ENCODE assay signal across 9 cellular contexts in the genomic region with DNA sequence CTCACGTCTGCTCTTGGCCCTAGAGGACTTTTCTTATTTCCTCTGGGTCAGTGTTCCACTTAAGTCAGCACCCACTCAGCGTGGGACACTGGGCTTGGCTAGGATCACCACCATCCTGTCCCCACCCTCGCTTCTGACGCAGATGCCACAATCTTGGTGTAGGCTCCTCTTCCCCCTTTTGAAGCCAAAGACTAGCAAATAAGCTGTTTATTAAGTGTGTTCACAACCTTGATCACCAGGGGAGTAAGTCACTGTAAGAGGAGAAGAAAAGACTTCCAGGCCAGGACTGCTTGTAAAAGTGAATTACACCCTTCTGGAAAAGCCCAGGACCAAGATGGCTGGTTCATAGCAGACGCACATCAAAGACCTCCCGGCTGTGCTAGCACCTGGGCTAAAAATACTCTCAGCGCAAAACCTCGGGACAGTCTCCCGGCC.
DNase-seq lines count a peak whose midpoint lies in the region; ATAC-seq and TF ChIP-seq lines count a peak whose summit lies in the region.
"Had no signal": no experiment of that assay in that cellular context is flagged by ENCODE, and none has a peak within 500 bp of the region (broad histone marks: within the 10 kb centered on the region; RNA-seq: fewer than 3 reads in every experiment).

No MANE protein-coding gene starts in this region.

- H3K9me3 Mint-ChIP-seq in activated CD8-positive, alpha-beta memory T cell treated with anti-CD3 and anti-CD28 coated beads, Interleukin-2, amount 10 ng/mL, durations not matched to agents 7 days and 5 days (ENCODE audit: low read depth) = no peaks in the 10 kb centered on the region
- no peaks in the 10 kb centered on the region for H3K9me3 Mint-ChIP-seq in chondrocyte (ENCODE audit: low read depth)

- intact Hi-C loops in mucosa of descending colon (cut with DNase I, micrococcal nuclease) = loop anchor here in 1 of 2 donors (10.0 kb wide), 1 partner anchor 65 kb away; no protein-coding TSS in a partner anchor

- H3K36me3 Mint-ChIP-seq in activated CD8-positive, alpha-beta memory T cell treated with anti-CD3 and anti-CD28 coated beads, Interleukin-2, amount 10 ng/mL, durations not matched to agents 7 days and 5 days = peaks cover 29% of the 10 kb centered on the region
- H3K36me3 Mint-ChIP-seq in chondrocyte (ENCODE audit: low read depth) = no peaks in the 10 kb centered on the region

- peak overlapping the region; percentile 51 for H3K4me3 Mint-ChIP-seq in activated CD8-positive, alpha-beta memory T cell treated with anti-CD3 and anti-CD28 coated beads, Interleukin-2, amount 10 ng/mL, durations not matched to agents 7 days and 5 days
- H3K4me3 Mint-ChIP-seq in chondrocyte (ENCODE audit: unreplicated experiment) = no peak overlapping the region

- H3K4me1 ChIP-seq in mucosa of descending colon (ENCODE audit: low read depth) = peaks cover 27% of the 10 kb centered on the region
- peaks cover 63 to 92% of the 10 kb centered on the region in 2 donors for H3K4me1 ChIP-seq in thoracic aorta (ENCODE audit: control insufficient read depth in 1 of 2, low read depth in 2 of 2)
- peaks cover 22% of the 10 kb centered on the region for H3K4me1 ChIP-seq in osteoblast (ENCODE audit: insufficient read depth, low read length)

- no peaks in the 10 kb centered on the region for H3K9me3 ChIP-seq in mucosa of descending colon
- H3K9me3 ChIP-seq in thoracic aorta = no peaks in the 10 kb centered on the region
- no peaks in the 10 kb centered on the region for H3K9me3 ChIP-seq in osteoblast (ENCODE audit: low read depth, low read length)

- peak; percentile 58 for DNase-seq in activated CD8-positive, alpha-beta memory T cell treated with anti-CD3 and anti-CD28 coated beads, Interleukin-2, amount 10 ng/mL, durations not matched to agents 7 days and 5 days
- no peak for DNase-seq in activated CD8-positive, alpha-beta memory T cell treated with anti-CD3 and anti-CD28 coated beads for 24 hours
- DNase-seq in chondrocyte (ENCODE audit: low spot score) (no peak), mucosa of descending colon (no peak), thoracic aorta (ENCODE audit: low spot score) (peak; percentile 18), osteoblast (ENCODE audit: insufficient read length, low spot score, missing footprints) (no peak), HEK293T (ENCODE audit: extremely low spot score) (no peak)
- DNase-seq in stimulated activated CD4-positive, alpha-beta T cell treated with anti-CD3 and anti-CD28 coated beads, Interleukin-2, amount 100 ng/mL, for 24 hours = no peak
- DNase-seq: NCI-H1417 treated with DMSO at 0.1 percent for 48 hours had no signal

- ATAC-seq in activated CD8-positive, alpha-beta memory T cell treated with anti-CD3 and anti-CD28 coated beads, Interleukin-2, amount 10 ng/mL, durations not matched to agents 7 days and 5 days = no peak
- peak; percentile 42 for ATAC-seq in mucosa of descending colon
- no peak for ATAC-seq in thoracic aorta (ENCODE audit: insufficient number of reproducible peaks, low FRiP score, low read depth)

- H3K4me1 Mint-ChIP-seq in activated CD8-positive, alpha-beta memory T cell treated with anti-CD3 and anti-CD28 coated beads, Interleukin-2, amount 10 ng/mL, durations not matched to agents 7 days and 5 days = peaks cover 96% of the 10 kb centered on the region
- peaks cover 80% of the 10 kb centered on the region for H3K4me1 Mint-ChIP-seq in chondrocyte (ENCODE audit: low read depth)

- peak overlapping the region; percentile 96 for H3K27ac ChIP-seq in thoracic aorta
- no peak overlapping the region for H3K27ac ChIP-seq in osteoblast (ENCODE audit: low read depth, low read length)

- CTCF ChIA-PET in activated CD8-positive, alpha-beta memory T cell treated with anti-CD3 and anti-CD28 coated beads, Interleukin-2, amount 10 ng/mL, durations not matched to agents 7 days and 5 days (lab: Charles Lee) = interaction anchor here (0.9 to 6.6 kb wide), 3 partner anchors 9 to 66 kb away, joined by 3 to 58 read pairs (median 25); no protein-coding TSS in a partner anchor
- CTCF ChIA-PET in HEK293T (lab: Yijun Ruan, JAX) = no interaction called here

- TF ChIP-seq CTCF in chondrocyte (IDR thresholded peaks at IDR 0.05) (no peak), mucosa of descending colon (IDR thresholded peaks at IDR 0.05) (no peak), thoracic aorta (IDR thresholded peaks at IDR 0.05) (no peak), osteoblast (IDR thresholded peaks at IDR 0.05; ENCODE audit: extremely low read depth, low read depth, low read length) (no peak)

- peaks cover 83% of the 10 kb centered on the region for H3K79me2 ChIP-seq in osteoblast (ENCODE audit: insufficient read depth, low read length)

- H3K4me3 ChIP-seq in mucosa of descending colon (no peak overlapping the region), thoracic aorta (no peak overlapping the region), osteoblast (ENCODE audit: insufficient read depth, low read length) (no peak overlapping the region)

- peak overlapping the region; percentile 99 for H3K27ac Mint-ChIP-seq in activated CD8-positive, alpha-beta memory T cell treated with anti-CD3 and anti-CD28 coated beads, Interleukin-2, amount 10 ng/mL, durations not matched to agents 7 days and 5 days
- peak overlapping the region; percentile 77 for H3K27ac Mint-ChIP-seq in chondrocyte (ENCODE audit: unreplicated experiment)

- no peaks in the 10 kb centered on the region for H3K27me3 Mint-ChIP-seq in activated CD8-positive, alpha-beta memory T cell treated with anti-CD3 and anti-CD28 coated beads, Interleukin-2, amount 10 ng/mL, durations not matched to agents 7 days and 5 days
- H3K27me3 Mint-ChIP-seq in chondrocyte (ENCODE audit: low read depth) = no peaks in the 10 kb centered on the region

- peaks cover 28% of the 10 kb centered on the region for H4K20me1 ChIP-seq in osteoblast (ENCODE audit: insufficient read depth, low read length)

- H3K36me3 ChIP-seq in mucosa of descending colon (ENCODE audit: low read depth) = no peaks in the 10 kb centered on the region
- H3K36me3 ChIP-seq in thoracic aorta = no peaks in the 10 kb centered on the region
- no peaks in the 10 kb centered on the region for H3K36me3 ChIP-seq in osteoblast (ENCODE audit: insufficient read depth, low read length)

- POLR2A ChIA-PET in HEK293T (lab: Yijun Ruan, JAX) = no interaction called here

- H3K27me3 ChIP-seq in thoracic aorta (replicated peaks; ENCODE audit: insufficient read depth) = no peaks in the 10 kb centered on the region
- no peaks in the 10 kb centered on the region for H3K27me3 ChIP-seq in osteoblast (ENCODE audit: insufficient read depth, low read length)

- no peak overlapping the region for H2AFZ ChIP-seq in osteoblast (ENCODE audit: low read length)

- no peak overlapping the region for H3K4me2 ChIP-seq in osteoblast (ENCODE audit: insufficient read depth, low read length)

TF ChIP-seq in HEK293T, 16 proteins besides CTCF, POLR2A, EP300 and RAD21:
- TF ChIP-seq CTBP1 (IDR thresholded peaks at IDR 0.05; ENCODE audit: borderline replicate concordance) (no peak), SP1 (IDR thresholded peaks at IDR 0.05) (no peak), L3MBTL2 (conservative IDR thresholded peaks at IDR 0.05) (no peak), LEF1 (IDR thresholded peaks at IDR 0.05; ENCODE audit: borderline replicate concordance) (no peak), TARDBP (IDR thresholded peaks at IDR 0.05) (no peak), HDGF (IDR thresholded peaks at IDR 0.05; ENCODE audit: borderline replicate concordance) (no peak)
- TF ChIP-seq, protein P1, sequence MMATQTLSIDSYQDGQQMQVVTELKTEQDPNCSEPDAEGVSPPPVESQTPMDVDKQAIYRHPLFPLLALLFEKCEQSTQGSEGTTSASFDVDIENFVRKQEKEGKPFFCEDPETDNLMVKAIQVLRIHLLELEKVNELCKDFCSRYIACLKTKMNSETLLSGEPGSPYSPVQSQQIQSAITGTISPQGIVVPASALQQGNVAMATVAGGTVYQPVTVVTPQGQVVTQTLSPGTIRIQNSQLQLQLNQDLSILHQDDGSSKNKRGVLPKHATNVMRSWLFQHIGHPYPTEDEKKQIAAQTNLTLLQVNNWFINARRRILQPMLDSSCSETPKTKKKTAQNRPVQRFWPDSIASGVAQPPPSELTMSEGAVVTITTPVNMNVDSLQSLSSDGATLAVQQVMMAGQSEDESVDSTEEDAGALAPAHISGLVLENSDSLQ (IDR thresholded peaks at IDR 0.05) = no peak
TF ChIP-seq in HEK293T: peak in this region for 0.

Comparison
In these comparisons a context has a peak if more than half of its experiments do, and no peak if none do; other contexts are left out.
1. DNase-seq: peak in activated CD8-positive, alpha-beta memory T cell treated with anti-CD3 and anti-CD28 coated beads, Interleukin-2, amount 10 ng/mL, durations not matched to agents 7 days and 5 days (single experiment) and thoracic aorta (single experiment); none in activated CD8-positive, alpha-beta memory T cell treated with anti-CD3 and anti-CD28 coated beads for 24 hours (single experiment), chondrocyte (single experiment), mucosa of descending colon (0 of 3), osteoblast (single experiment), stimulated activated CD4-positive, alpha-beta T cell treated with anti-CD3 and anti-CD28 coated beads, Interleukin-2, amount 100 ng/mL, for 24 hours (0 of 2) and HEK293T (single experiment).